26 cellular contexts compared by ENCODE assay signal in the genomic region with DNA sequence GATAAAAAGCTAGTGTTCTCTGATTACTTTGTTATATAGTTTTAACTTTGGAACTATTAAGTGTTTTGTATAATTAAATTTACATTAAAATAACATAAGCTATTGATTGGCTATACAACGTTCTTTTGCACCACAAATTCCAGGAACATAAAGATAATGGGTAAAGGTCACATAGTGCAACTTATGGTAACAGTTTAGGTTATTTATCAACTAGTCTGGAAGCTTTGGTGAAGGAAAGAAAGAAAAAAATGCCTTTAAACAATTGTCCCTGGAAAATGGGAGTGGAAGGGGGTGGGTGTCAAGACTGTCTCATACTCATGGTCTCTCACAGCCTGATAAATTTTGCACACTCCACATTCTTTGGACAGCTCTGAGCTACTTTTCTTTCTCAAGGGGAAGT. TPM values are rescaled to one million over a fixed set of nuclear protein-coding genes. Genes with fewer than 3 reads are reported as not detected.
"Had no signal": no experiment of that assay in that cellular context is flagged by ENCODE, and none has a peak within 500 bp of the region (broad histone marks: within the 10 kb centered on the region; RNA-seq: fewer than 3 reads in every experiment).

No MANE protein-coding gene starts in this region.

- H3K9me3 Mint-ChIP-seq: activated CD4-positive, alpha-beta T cell treated with anti-CD3 and anti-CD28 coated beads, Interleukin-2, amount 10 ng/mL, durations not matched to agents 7 days and 5 days; activated CD8-positive, alpha-beta T cell treated with anti-CD3 and anti-CD28 coated beads for 36 hours; activated T-cell treated with anti-CD3 and anti-CD28 coated beads, Interleukin-2, amount 50 U/mL, for 4 hours; activated T-helper 17 cell treated with anti-CD3 and anti-CD28 coated beads, Interleukin-2, amount 50 U/mL, for 72 hours; dendritic cell treated with granulocyte-macrophage colony-stimulating factor and Interleukin-4, amounts not matched to agents 40 ng/mL and 50 ng/mL, for 4 days; endodermal cell; neural progenitor cell; stimulated activated naive B cell treated with anti-CD40 and anti-IgM and Interleukin-4, amounts not matched to agents 10 μg/mL and 1 μg/mL and 100 μg/mL, for 72 hours; WTC11 had no signal

- H3K36me3 ChIP-seq: breast epithelium, esophagus muscularis mucosa, heart left ventricle, neural progenitor cell, suprapubic skin, tibial artery had no signal

- H3K4me1 Mint-ChIP-seq: activated CD4-positive, alpha-beta T cell treated with anti-CD3 and anti-CD28 coated beads, Interleukin-2, amount 10 ng/mL, durations not matched to agents 7 days and 5 days; activated T-helper 17 cell treated with anti-CD3 and anti-CD28 coated beads, Interleukin-2, amount 50 U/mL, for 72 hours; naive thymus-derived CD8-positive, alpha-beta T cell had no signal

- H3K4me1 ChIP-seq: neural progenitor cell had no signal

- H3K9ac ChIP-seq: neural progenitor cell had no signal

- H2AFZ ChIP-seq: neural progenitor cell had no signal

- H3K27me3 Mint-ChIP-seq: activated CD8-positive, alpha-beta T cell treated with anti-CD3 and anti-CD28 coated beads for 36 hours; dendritic cell treated with granulocyte-macrophage colony-stimulating factor and Interleukin-4, amounts not matched to agents 40 ng/mL and 50 ng/mL, for 4 days; naive thymus-derived CD8-positive, alpha-beta T cell; stimulated activated naive B cell treated with anti-CD40 and anti-IgM and Interleukin-4, amounts not matched to agents 10 μg/mL and 1 μg/mL and 100 μg/mL, for 72 hours had no signal

- H3K4me3 Mint-ChIP-seq: activated CD4-positive, alpha-beta T cell treated with anti-CD3 and anti-CD28 coated beads, Interleukin-2, amount 10 ng/mL, durations not matched to agents 7 days and 5 days; activated CD8-positive, alpha-beta T cell treated with anti-CD3 and anti-CD28 coated beads for 36 hours; activated T-cell treated with anti-CD3 and anti-CD28 coated beads, Interleukin-2, amount 50 U/mL, for 4 hours; activated T-helper 17 cell treated with anti-CD3 and anti-CD28 coated beads, Interleukin-2, amount 50 U/mL, for 72 hours; dendritic cell treated with granulocyte-macrophage colony-stimulating factor and Interleukin-4, amounts not matched to agents 40 ng/mL and 50 ng/mL, for 4 days; endodermal cell; naive thymus-derived CD8-positive, alpha-beta T cell; neural progenitor cell; stimulated activated naive B cell treated with anti-CD40 and anti-IgM and Interleukin-4, amounts not matched to agents 10 μg/mL and 1 μg/mL and 100 μg/mL, for 72 hours; T-helper 17 cell; WTC11 had no signal

- H3K36me3 Mint-ChIP-seq: naive thymus-derived CD8-positive, alpha-beta T cell; neural progenitor cell; stimulated activated naive B cell treated with anti-CD40 and anti-IgM and Interleukin-4, amounts not matched to agents 10 μg/mL and 1 μg/mL and 100 μg/mL, for 72 hours; WTC11 had no signal

- H3K27ac ChIP-seq: breast epithelium, esophagus muscularis mucosa, foreskin keratinocyte, heart left ventricle, neural progenitor cell, skin epidermis, suprapubic skin had no signal

- H3K27ac Mint-ChIP-seq: activated CD4-positive, alpha-beta T cell treated with anti-CD3 and anti-CD28 coated beads, Interleukin-2, amount 10 ng/mL, durations not matched to agents 7 days and 5 days; activated CD8-positive, alpha-beta T cell treated with anti-CD3 and anti-CD28 coated beads for 36 hours; dendritic cell treated with granulocyte-macrophage colony-stimulating factor and Interleukin-4, amounts not matched to agents 40 ng/mL and 50 ng/mL, for 4 days; endodermal cell; naive thymus-derived CD8-positive, alpha-beta T cell; neural progenitor cell; stimulated activated naive B cell treated with anti-CD40 and anti-IgM and Interleukin-4, amounts not matched to agents 10 μg/mL and 1 μg/mL and 100 μg/mL, for 72 hours; T-helper 17 cell; WTC11 had no signal

- DNase-seq: activated CD4-positive, alpha-beta T cell treated with anti-CD3 and anti-CD28 coated beads for 1 hour; activated CD4-positive, alpha-beta T cell treated with anti-CD3 and anti-CD28 coated beads, Interleukin-2, amount 10 ng/mL, durations not matched to agents 7 days and 5 days; activated CD8-positive, alpha-beta T cell treated with anti-CD3 and anti-CD28 coated beads for 36 hours; activated gamma-delta T cell treated with Interleukin-2 at 50 U/mL for 16 hours; activated naive CD4-positive, alpha-beta T cell treated with anti-CD3 and anti-CD28 coated beads, Interleukin-2, amount 50 U/mL, for 16 hours; activated T-cell treated with anti-CD3 and anti-CD28 coated beads, Interleukin-2, amount 50 U/mL, for 4 hours; amygdala; central memory CD4-positive, alpha-beta T cell; endodermal cell; foreskin keratinocyte; heart left ventricle; midbrain; naive thymus-derived CD8-positive, alpha-beta T cell; posterior cingulate gyrus; stimulated activated naive B cell treated with anti-CD40 and anti-IgM and Interleukin-4, amounts not matched to agents 10 μg/mL and 1 μg/mL and 100 μg/mL, for 72 hours; T-helper 17 cell; tibial artery had no signal

- H3K4me2 ChIP-seq: neural progenitor cell had no signal

- H3K4me3 ChIP-seq: breast epithelium, esophagus muscularis mucosa, heart left ventricle, neural progenitor cell, skin epidermis, suprapubic skin, tibial artery had no signal

- ATAC-seq: activated CD8-positive, alpha-beta T cell treated with anti-CD3 and anti-CD28 coated beads for 36 hours; activated T-cell treated with anti-CD3 and anti-CD28 coated beads, Interleukin-2, amount 50 U/mL, for 4 hours; activated T-helper 17 cell treated with anti-CD3 and anti-CD28 coated beads, Interleukin-2, amount 50 U/mL, for 72 hours; foreskin keratinocyte; heart left ventricle; naive thymus-derived CD8-positive, alpha-beta T cell; sciatic nerve; T-helper 17 cell; WTC11 had no signal

- H3K9me3 ChIP-seq: breast epithelium, esophagus muscularis mucosa, heart left ventricle, suprapubic skin, tibial artery had no signal

- H3K27me3 ChIP-seq: breast epithelium, esophagus muscularis mucosa, foreskin keratinocyte, heart left ventricle, neural progenitor cell, suprapubic skin, tibial artery had no signal

RNA-seq across cellular contexts. Expression of gene SPARC, which starts 17.1 kb away (rescaled TPM):
- total RNA-seq: activated CD8-positive, alpha-beta T cell treated with anti-CD3 and anti-CD28 coated beads for 36 hours; naive thymus-derived CD8-positive, alpha-beta T cell had no signal
- polyA plus RNA-seq: naive thymus-derived CD8-positive, alpha-beta T cell had no signal
